In the genomic region with DNA sequence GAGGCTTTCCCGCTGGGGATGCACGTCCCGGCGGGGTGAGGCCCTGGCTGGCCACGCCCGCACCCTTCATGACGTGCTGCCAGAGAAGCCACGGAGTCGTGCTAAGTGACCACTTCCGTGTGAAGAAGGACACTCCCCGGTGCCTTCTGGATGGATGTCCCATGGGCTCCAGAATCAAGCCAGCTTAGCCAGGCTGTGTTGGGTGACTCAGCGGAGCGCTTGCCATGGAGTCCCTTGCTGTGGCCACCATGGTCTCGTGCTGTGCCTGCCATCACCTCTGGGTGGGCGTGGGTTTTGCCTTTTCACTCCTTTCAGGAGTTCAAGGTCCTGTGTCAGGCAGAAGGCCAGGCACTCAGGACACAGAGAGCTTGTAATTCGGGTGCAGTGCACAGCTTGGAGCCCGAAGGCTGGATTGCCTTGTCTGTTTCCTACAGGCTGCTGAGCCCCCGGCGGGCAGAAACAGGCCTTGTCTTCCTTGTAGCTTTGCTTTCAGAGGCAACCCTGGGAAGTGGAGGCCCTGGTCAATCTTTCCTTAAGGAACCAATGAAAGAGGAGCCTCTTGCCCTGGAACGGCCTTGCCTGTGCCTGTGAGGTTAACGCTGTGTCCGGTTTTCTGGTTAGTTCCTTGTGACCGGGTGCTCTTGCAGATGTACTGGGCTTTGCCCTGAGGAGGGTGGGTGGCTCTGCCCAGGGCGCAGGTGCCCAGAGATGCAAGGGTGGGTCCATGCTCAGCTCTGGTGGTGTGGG, we compare ENCODE assay signal across 14 cellular contexts.
DNase-seq lines count a peak whose midpoint lies in the region; ATAC-seq, FAIRE-seq and TF ChIP-seq lines count a peak whose summit lies in the region.
"Had no signal": no experiment of that assay in that cellular context is flagged by ENCODE, and none has a peak within 500 bp of the region (broad histone marks: within the 10 kb centered on the region; RNA-seq: fewer than 3 reads in every experiment).

No MANE protein-coding gene starts in this region.

- ATAC-seq in K562: no peak
- ATAC-seq in HG03039 (IDR thresholded peaks at IDR 0.05; ENCODE audit: unreplicated experiment): no peak
- ATAC-seq in GM18505 (IDR thresholded peaks at IDR 0.05; ENCODE audit: unreplicated experiment): no peak

- TF ChIP-seq CTCF in K562 (IDR thresholded peaks at IDR 0.05 in 2 of 3, conservative IDR thresholded peaks at IDR 0.05 in 1 of 3; ENCODE audit: insufficient read depth in 2 of 3, low read depth in 1 of 3, low read length in 3 of 3): no peak

- TF ChIP-seq POLR2A in K562 (conservative IDR thresholded peaks at IDR 0.05): no peak
- TF ChIP-seq POLR2A in GM18505 (IDR thresholded peaks at IDR 0.05; ENCODE audit: borderline replicate concordance, extremely low read depth, insufficient read depth, insufficient read length): no peak

- WGBS in K562 (ENCODE audit: insufficient coverage, low coverage, missing lambda C conversion rate): 52% methylated on average over 19 of the region's 24 CpGs

- BruUV-seq in K562 (replicated peaks; lab: Mats Ljungman, UMichigan): no TSS peak

- CTCF ChIA-PET in K562 (lab: Yijun Ruan, JAX; ENCODE audit: low intra/inter-chr PET ratio): no interaction called here

- in situ Hi-C loops in K562 (cut with MboI): no loop called here

- H3K4me1 ChIP-seq in K562 (replicated peaks in 1 of 2; ENCODE audit: control insufficient read depth in 2 of 2, insufficient read depth in 2 of 2, low read length in 2 of 2): peaks cover 0 to 20% of the 10 kb centered on the region in 2 experiments; a peak in 2 of 5 replicates

- no peaks in the 10 kb centered on the region for H3K27me3 ChIP-seq in K562 (ENCODE audit: control insufficient read depth in 2 of 2, insufficient read depth in 2 of 2, low read length in 2 of 2)

- H2AFZ ChIP-seq in K562 (ENCODE audit: low read depth, low read length): no peak overlapping the region

- no peak overlapping the region for H3K27ac ChIP-seq in K562 (ENCODE audit: extremely low read depth, low read depth, low read length)
- H3K27ac ChIP-seq: thoracic aorta had no signal

- no peaks in the 10 kb centered on the region for H3K79me2 ChIP-seq in K562 (ENCODE audit: control insufficient read depth, insufficient read depth, low read length)

- DNase-seq in A172 (ENCODE audit: low spot score): peak; percentile 42
- DNase-seq in GM03348 (ENCODE audit: low spot score): peak; percentile 90
- peak in 2 of 4 experiments; percentile 22 to 28 for DNase-seq in K562 (ENCODE audit: extremely low read depth in 1 of 4, low spot score in 3 of 4)
- peak; percentile 42 for DNase-seq in myocyte (ENCODE audit: low read depth)
- DNase-seq in activated CD4-positive, alpha-beta T cell treated with anti-CD3 and anti-CD28 coated beads for 4 hours: no peak
- DNase-seq in activated CD4-positive, alpha-beta T cell treated with anti-CD3 and anti-CD28 coated beads, Interleukin-2, amount 50 U/mL, for 48 hours: no peak
- DNase-seq: activated gamma-delta T cell, H9, naive B cell, NCI-H1092, NCI-H510A had no signal

- no peaks in the 10 kb centered on the region for H3K9me1 ChIP-seq in K562 (ENCODE audit: control insufficient read depth, insufficient read depth, low read length)

- no peak overlapping the region for H3K9ac ChIP-seq in K562 (ENCODE audit: insufficient read depth in 1 of 2, low read depth in 2 of 2, low read length in 2 of 2)

- H3K4me2 ChIP-seq in K562 (ENCODE audit: insufficient read depth, low read length): no peak overlapping the region

- H4K20me1 ChIP-seq in K562 (replicated peaks; ENCODE audit: control insufficient read depth, insufficient read depth, low read length): no peaks in the 10 kb centered on the region; the same call in 1 of the 2 replicates

- H3K9me3 ChIP-seq in K562 (replicated peaks; ENCODE audit: control insufficient read depth, insufficient read depth, low read depth, low read length): no peaks in the 10 kb centered on the region
- H3K9me3 ChIP-seq: thoracic aorta had no signal

- H3K4me3 ChIP-seq in K562: no peak overlapping the region
- H3K4me3 ChIP-seq: thoracic aorta had no signal

- intact Hi-C loops in K562 (cut with micrococcal nuclease): no loop called here

- FAIRE-seq in K562 (lab: Jason Lieb, UNC): no peak

- POLR2A ChIA-PET in K562 (lab: Yijun Ruan, JAX): no interaction called here

- TF ChIP-seq RAD21 in K562 (CRISPR knock-in tag; conservative IDR thresholded peaks at IDR 0.05 in 1 of 2, IDR thresholded peaks at IDR 0.05 in 1 of 2): no peak

- no peaks in the 10 kb centered on the region for H3K36me3 ChIP-seq in K562 (ENCODE audit: control insufficient read depth, insufficient read depth, low read length)
- H3K36me3 ChIP-seq: thoracic aorta had no signal

- TF ChIP-seq EP300 in K562 (IDR thresholded peaks at IDR 0.05; ENCODE audit: low read length): no peak

TF ChIP-seq in K562, 482 proteins besides CTCF, POLR2A, EP300 and RAD21:
- TF ChIP-seq ZNF436 (CRISPR knock-in tag; IDR thresholded peaks at IDR 0.05) (no peak), GABPA (tag; conservative IDR thresholded peaks at IDR 0.05; ENCODE audit: low read depth) (0 out of 2 replicates have a peak, but pooled peaks have one; percentile 14)

Comparison
In these comparisons a context has a peak if more than half of its experiments do, and no peak if none do; other contexts are left out.
1. DNase-seq: peak in A172 (single experiment), GM03348 (single experiment) and myocyte (single experiment); none in activated CD4-positive, alpha-beta T cell treated with anti-CD3 and anti-CD28 coated beads for 4 hours (0 of 2) and activated CD4-positive, alpha-beta T cell treated with anti-CD3 and anti-CD28 coated beads, Interleukin-2, amount 50 U/mL, for 48 hours (0 of 2).